In the genomic region with DNA sequence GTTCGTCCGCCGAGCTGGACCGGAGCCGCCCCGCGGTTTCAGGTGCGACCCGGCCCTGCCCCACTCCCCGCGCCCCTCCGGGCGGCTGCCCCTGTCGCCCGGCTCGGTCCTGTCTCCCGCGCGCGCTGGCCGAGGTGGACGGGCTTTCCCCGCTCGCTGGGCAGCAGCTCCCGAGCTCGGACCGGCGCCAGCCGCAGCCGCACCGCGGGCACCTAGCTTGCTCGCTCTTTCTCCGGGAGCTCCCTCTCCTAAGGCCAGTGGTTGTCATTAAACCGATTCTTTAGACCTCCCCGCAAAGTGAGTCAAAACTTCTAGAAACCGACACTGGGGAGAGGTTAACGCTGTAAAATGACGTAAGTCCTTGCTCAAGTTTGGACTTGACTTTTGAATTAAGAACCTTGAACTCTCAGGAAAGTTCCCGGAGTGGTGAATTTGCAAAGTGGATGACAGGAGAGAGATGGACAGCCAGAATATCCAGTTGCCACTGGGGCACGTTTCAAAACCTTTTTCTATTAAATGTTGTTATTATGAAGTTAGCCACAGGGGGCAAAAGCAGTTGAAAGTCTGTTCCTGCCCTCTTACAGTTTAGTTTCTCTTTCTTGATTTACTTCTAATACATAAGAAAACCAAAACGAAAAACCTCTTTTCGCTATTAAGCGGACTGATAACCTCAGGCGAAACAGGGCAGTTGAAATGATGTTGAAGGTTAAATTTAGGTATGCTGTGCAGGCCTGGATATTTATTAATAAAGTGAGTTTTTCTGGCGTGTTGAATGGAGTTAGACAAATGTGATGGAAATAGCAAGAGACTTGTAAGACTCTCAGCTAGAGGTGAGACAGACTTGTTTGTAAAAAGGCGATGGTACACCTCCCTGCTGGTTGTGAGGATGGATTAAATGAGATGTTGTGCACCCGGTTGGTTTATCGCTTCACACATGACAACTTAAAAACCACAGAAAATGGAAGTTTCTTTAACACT, we compare ENCODE assay signal across 1 cellular context.
TF ChIP-seq lines count a peak whose summit lies in the region.

No MANE protein-coding gene starts in this region.

TF ChIP-seq in GM12878, 131 proteins besides CTCF, POLR2A, EP300 and RAD21 (continued from another document and continues in another):
- TF ChIP-seq, protein P1, sequence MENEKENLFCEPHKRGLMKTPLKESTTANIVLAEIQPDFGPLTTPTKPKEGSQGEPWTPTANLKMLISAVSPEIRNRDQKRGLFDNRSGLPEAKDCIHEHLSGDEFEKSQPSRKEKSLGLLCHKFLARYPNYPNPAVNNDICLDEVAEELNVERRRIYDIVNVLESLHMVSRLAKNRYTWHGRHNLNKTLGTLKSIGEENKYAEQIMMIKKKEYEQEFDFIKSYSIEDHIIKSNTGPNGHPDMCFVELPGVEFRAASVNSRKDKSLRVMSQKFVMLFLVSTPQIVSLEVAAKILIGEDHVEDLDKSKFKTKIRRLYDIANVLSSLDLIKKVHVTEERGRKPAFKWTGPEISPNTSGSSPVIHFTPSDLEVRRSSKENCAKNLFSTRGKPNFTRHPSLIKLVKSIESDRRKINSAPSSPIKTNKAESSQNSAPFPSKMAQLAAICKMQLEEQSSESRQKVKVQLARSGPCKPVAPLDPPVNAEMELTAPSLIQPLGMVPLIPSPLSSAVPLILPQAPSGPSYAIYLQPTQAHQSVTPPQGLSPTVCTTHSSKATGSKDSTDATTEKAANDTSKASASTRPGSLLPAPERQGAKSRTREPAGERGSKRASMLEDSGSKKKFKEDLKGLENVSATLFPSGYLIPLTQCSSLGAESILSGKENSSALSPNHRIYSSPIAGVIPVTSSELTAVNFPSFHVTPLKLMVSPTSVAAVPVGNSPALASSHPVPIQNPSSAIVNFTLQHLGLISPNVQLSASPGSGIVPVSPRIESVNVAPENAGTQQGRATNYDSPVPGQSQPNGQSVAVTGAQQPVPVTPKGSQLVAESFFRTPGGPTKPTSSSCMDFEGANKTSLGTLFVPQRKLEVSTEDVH (IDR thresholded peaks at IDR 0.05; ENCODE audit: low read depth, partially characterized antibody), result no peak
- TF ChIP-seq RELA (IDR thresholded peaks at IDR 0.05; ENCODE audit: borderline replicate concordance, partially characterized antibody), result no peak
- no peak for TF ChIP-seq ETV6 (conservative IDR thresholded peaks at IDR 0.05 in 1 of 2, IDR thresholded peaks at IDR 0.05 in 1 of 2; ENCODE audit: borderline replicate concordance in 1 of 2, low read depth in 1 of 2)
- TF ChIP-seq FOXM1 (IDR thresholded peaks at IDR 0.05; ENCODE audit: low read depth, low read length), result peak; percentile 71
- peak; percentile 30 to 50; a peak in 2 of 4 replicates for TF ChIP-seq IKZF2 (IDR thresholded peaks at IDR 0.05)
- TF ChIP-seq HDAC2 (IDR thresholded peaks at IDR 0.05), result no peak
- TF ChIP-seq NR2F1 (conservative IDR thresholded peaks at IDR 0.05), result no peak
- no peak for TF ChIP-seq YY1 (IDR thresholded peaks at IDR 0.05; ENCODE audit: low read depth, low read length)
- TF ChIP-seq YBX1 (IDR thresholded peaks at IDR 0.05), result no peak
- no peak for TF ChIP-seq FOS (IDR thresholded peaks at IDR 0.05; ENCODE audit: borderline replicate concordance, extremely low read depth, insufficient read length)
- TF ChIP-seq MTA3 (IDR thresholded peaks at IDR 0.05; ENCODE audit: borderline replicate concordance, low read length), result no peak; the same call in 1 of the 2 replicates
- TF ChIP-seq, protein P2, sequence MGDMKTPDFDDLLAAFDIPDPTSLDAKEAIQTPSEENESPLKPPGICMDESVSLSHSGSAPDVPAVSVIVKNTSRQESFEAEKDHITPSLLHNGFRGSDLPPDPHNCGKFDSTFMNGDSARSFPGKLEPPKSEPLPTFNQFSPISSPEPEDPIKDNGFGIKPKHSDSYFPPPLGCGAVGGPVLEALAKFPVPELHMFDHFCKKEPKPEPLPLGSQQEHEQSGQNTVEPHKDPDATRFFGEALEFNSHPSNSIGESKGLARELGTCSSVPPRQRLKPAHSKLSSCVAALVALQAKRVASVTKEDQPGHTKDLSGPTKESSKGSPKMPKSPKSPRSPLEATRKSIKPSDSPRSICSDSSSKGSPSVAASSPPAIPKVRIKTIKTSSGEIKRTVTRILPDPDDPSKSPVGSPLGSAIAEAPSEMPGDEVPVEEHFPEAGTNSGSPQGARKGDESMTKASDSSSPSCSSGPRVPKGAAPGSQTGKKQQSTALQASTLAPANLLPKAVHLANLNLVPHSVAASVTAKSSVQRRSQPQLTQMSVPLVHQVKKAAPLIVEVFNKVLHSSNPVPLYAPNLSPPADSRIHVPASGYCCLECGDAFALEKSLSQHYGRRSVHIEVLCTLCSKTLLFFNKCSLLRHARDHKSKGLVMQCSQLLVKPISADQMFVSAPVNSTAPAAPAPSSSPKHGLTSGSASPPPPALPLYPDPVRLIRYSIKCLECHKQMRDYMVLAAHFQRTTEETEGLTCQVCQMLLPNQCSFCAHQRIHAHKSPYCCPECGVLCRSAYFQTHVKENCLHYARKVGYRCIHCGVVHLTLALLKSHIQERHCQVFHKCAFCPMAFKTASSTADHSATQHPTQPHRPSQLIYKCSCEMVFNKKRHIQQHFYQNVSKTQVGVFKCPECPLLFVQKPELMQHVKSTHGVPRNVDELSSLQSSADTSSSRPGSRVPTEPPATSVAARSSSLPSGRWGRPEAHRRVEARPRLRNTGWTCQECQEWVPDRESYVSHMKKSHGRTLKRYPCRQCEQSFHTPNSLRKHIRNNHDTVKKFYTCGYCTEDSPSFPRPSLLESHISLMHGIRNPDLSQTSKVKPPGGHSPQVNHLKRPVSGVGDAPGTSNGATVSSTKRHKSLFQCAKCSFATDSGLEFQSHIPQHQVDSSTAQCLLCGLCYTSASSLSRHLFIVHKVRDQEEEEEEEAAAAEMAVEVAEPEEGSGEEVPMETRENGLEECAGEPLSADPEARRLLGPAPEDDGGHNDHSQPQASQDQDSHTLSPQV (IDR thresholded peaks at IDR 0.05), result no peak
- no peak for TF ChIP-seq SMC3 (IDR thresholded peaks at IDR 0.05; ENCODE audit: borderline replicate concordance, low read length)
- peak; percentile 75 for TF ChIP-seq PML (IDR thresholded peaks at IDR 0.05; ENCODE audit: low read length)
- TF ChIP-seq, protein P3, sequence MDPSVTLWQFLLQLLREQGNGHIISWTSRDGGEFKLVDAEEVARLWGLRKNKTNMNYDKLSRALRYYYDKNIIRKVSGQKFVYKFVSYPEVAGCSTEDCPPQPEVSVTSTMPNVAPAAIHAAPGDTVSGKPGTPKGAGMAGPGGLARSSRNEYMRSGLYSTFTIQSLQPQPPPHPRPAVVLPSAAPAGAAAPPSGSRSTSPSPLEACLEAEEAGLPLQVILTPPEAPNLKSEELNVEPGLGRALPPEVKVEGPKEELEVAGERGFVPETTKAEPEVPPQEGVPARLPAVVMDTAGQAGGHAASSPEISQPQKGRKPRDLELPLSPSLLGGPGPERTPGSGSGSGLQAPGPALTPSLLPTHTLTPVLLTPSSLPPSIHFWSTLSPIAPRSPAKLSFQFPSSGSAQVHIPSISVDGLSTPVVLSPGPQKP (IDR thresholded peaks at IDR 0.05; ENCODE audit: low read depth, low read length), result no peak
- no peak for TF ChIP-seq NRF1 (conservative IDR thresholded peaks at IDR 0.05; ENCODE audit: low read depth, low read length)
- TF ChIP-seq, protein P4, sequence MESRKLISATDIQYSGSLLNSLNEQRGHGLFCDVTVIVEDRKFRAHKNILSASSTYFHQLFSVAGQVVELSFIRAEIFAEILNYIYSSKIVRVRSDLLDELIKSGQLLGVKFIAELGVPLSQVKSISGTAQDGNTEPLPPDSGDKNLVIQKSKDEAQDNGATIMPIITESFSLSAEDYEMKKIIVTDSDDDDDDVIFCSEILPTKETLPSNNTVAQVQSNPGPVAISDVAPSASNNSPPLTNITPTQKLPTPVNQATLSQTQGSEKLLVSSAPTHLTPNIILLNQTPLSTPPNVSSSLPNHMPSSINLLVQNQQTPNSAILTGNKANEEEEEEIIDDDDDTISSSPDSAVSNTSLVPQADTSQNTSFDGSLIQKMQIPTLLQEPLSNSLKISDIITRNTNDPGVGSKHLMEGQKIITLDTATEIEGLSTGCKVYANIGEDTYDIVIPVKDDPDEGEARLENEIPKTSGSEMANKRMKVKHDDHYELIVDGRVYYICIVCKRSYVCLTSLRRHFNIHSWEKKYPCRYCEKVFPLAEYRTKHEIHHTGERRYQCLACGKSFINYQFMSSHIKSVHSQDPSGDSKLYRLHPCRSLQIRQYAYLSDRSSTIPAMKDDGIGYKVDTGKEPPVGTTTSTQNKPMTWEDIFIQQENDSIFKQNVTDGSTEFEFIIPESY (IDR thresholded peaks at IDR 0.05), result no peak
- no peak for TF ChIP-seq ZNF207 (IDR thresholded peaks at IDR 0.05; ENCODE audit: borderline replicate concordance)
- TF ChIP-seq, protein P5, sequence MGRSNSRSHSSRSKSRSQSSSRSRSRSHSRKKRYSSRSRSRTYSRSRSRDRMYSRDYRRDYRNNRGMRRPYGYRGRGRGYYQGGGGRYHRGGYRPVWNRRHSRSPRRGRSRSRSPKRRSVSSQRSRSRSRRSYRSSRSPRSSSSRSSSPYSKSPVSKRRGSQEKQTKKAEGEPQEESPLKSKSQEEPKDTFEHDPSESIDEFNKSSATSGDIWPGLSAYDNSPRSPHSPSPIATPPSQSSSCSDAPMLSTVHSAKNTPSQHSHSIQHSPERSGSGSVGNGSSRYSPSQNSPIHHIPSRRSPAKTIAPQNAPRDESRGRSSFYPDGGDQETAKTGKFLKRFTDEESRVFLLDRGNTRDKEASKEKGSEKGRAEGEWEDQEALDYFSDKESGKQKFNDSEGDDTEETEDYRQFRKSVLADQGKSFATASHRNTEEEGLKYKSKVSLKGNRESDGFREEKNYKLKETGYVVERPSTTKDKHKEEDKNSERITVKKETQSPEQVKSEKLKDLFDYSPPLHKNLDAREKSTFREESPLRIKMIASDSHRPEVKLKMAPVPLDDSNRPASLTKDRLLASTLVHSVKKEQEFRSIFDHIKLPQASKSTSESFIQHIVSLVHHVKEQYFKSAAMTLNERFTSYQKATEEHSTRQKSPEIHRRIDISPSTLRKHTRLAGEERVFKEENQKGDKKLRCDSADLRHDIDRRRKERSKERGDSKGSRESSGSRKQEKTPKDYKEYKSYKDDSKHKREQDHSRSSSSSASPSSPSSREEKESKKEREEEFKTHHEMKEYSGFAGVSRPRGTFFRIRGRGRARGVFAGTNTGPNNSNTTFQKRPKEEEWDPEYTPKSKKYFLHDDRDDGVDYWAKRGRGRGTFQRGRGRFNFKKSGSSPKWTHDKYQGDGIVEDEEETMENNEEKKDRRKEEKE (IDR thresholded peaks at IDR 0.05), result no peak
- no peak for TF ChIP-seq PAX5 (IDR thresholded peaks at IDR 0.05; ENCODE audit: borderline replicate concordance, low read depth, low read length)
- TF ChIP-seq ASH2L (IDR thresholded peaks at IDR 0.05; ENCODE audit: borderline replicate concordance, low read depth), result no peak
- peak; percentile 41; the same call in 1 of the 2 replicates for TF ChIP-seq CREM (IDR thresholded peaks at IDR 0.05; ENCODE audit: low read depth)
- TF ChIP-seq KDM1A (IDR thresholded peaks at IDR 0.05; ENCODE audit: borderline replicate concordance), result no peak
- TF ChIP-seq, protein P6, sequence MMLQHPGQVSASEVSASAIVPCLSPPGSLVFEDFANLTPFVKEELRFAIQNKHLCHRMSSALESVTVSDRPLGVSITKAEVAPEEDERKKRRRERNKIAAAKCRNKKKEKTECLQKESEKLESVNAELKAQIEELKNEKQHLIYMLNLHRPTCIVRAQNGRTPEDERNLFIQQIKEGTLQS (IDR thresholded peaks at IDR 0.05; ENCODE audit: borderline replicate concordance, extremely low read depth, low read depth, low read length), result no peak
- TF ChIP-seq, protein P7, sequence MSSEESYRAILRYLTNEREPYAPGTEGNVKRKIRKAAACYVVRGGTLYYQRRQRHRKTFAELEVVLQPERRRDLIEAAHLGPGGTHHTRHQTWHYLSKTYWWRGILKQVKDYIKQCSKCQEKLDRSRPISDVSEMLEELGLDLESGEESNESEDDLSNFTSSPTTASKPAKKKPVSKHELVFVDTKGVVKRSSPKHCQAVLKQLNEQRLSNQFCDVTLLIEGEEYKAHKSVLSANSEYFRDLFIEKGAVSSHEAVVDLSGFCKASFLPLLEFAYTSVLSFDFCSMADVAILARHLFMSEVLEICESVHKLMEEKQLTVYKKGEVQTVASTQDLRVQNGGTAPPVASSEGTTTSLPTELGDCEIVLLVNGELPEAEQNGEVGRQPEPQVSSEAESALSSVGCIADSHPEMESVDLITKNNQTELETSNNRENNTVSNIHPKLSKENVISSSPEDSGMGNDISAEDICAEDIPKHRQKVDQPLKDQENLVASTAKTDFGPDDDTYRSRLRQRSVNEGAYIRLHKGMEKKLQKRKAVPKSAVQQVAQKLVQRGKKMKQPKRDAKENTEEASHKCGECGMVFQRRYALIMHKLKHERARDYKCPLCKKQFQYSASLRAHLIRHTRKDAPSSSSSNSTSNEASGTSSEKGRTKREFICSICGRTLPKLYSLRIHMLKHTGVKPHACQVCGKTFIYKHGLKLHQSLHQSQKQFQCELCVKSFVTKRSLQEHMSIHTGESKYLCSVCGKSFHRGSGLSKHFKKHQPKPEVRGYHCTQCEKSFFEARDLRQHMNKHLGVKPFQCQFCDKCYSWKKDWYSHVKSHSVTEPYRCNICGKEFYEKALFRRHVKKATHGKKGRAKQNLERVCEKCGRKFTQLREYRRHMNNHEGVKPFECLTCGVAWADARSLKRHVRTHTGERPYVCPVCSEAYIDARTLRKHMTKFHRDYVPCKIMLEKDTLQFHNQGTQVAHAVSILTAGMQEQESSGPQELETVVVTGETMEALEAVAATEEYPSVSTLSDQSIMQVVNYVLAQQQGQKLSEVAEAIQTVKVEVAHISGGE (CRISPR knock-in tag; IDR thresholded peaks at IDR 0.05), result no peak
- peak; percentile 23; the same call in 1 of the 2 replicates for TF ChIP-seq BACH1 (IDR thresholded peaks at IDR 0.05; ENCODE audit: borderline replicate concordance)
- TF ChIP-seq SMARCA5 (IDR thresholded peaks at IDR 0.05), result peak; percentile 8
- no peak for TF ChIP-seq ZZZ3 (IDR thresholded peaks at IDR 0.05; ENCODE audit: control insufficient read depth, insufficient read length, low read depth)
- TF ChIP-seq SP1 (IDR thresholded peaks at IDR 0.05; ENCODE audit: low read depth, low read length), result no peak
- TF ChIP-seq, protein P8, sequence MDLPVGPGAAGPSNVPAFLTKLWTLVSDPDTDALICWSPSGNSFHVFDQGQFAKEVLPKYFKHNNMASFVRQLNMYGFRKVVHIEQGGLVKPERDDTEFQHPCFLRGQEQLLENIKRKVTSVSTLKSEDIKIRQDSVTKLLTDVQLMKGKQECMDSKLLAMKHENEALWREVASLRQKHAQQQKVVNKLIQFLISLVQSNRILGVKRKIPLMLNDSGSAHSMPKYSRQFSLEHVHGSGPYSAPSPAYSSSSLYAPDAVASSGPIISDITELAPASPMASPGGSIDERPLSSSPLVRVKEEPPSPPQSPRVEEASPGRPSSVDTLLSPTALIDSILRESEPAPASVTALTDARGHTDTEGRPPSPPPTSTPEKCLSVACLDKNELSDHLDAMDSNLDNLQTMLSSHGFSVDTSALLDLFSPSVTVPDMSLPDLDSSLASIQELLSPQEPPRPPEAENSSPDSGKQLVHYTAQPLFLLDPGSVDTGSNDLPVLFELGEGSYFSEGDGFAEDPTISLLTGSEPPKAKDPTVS (IDR thresholded peaks at IDR 0.05; ENCODE audit: low read depth, low read length), result no peak
